In the genomic region with DNA sequence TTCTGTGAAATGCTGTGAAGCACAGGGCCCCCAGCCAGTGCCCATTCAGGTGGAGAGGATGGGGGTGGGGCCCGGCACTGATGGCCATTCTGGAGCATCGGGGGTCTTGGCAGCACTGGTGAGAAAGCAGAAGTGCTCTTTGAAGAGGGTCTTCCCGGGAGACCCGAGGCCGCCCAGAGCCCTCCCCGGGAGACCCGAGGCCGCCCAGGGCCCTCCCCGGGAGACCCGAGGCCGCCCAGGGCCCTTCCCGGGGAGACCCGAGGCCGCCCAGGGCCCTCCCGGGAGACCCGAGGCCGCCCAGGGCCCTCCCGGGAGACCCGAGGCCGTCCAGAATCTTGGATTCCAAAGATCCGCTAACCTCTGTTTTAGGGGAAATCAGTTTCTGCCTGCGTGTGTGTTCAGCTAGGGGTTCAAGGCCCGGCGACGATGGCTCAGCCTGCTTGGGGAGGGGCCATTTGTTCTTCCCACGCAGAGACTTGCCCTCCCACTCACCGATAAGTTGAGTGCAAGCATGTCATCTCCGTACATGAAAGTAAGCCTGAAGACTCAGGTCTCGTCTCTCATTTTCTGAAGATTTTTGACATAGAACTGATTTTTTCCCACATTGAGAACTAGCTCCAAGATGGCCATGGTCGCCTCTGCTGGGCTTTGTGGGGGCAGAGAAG, we compare ENCODE assay signal across 14 cellular contexts.
"Had no signal": no experiment of that assay in that cellular context is flagged by ENCODE, and none has a peak within 500 bp of the region (broad histone marks: within the 10 kb centered on the region; RNA-seq: fewer than 3 reads in every experiment).

No MANE protein-coding gene starts in this region.

- FAIRE-seq: bronchial epithelial cell had no signal

- H3K27ac ChIP-seq: ascending aorta, gastroesophageal sphincter, psoas muscle, thyroid gland, VCaP had no signal

- H3K27me3 ChIP-seq: ascending aorta, gastroesophageal sphincter, thyroid gland had no signal

- ATAC-seq: activated naive CD8-positive, alpha-beta T cell treated with anti-CD3 and anti-CD28 coated beads, Interleukin-2, amount 50 U/mL, for 24 hours; gastroesophageal sphincter had no signal

- H3K9me3 ChIP-seq: ascending aorta, gastroesophageal sphincter, psoas muscle, thyroid gland had no signal

- H3K4me3 ChIP-seq: ascending aorta, gastroesophageal sphincter, psoas muscle, thyroid gland had no signal

- DNase-seq: activated CD4-positive, alpha-beta T cell treated with anti-CD3 and anti-CD28 coated beads, Interleukin-2, amount 10 ng/mL, durations not matched to agents 24 days and 14 days; activated CD8-positive, alpha-beta memory T cell treated with anti-CD3 and anti-CD28 coated beads for 24 hours; activated naive CD4-positive, alpha-beta T cell treated with Interleukin-2 at 50 U/mL for 16 hours; activated naive CD8-positive, alpha-beta T cell treated with anti-CD3 and anti-CD28 coated beads, Interleukin-2, amount 50 U/mL, for 24 hours; kidney glomerular epithelial cell; natural killer cell; psoas muscle; stimulated activated CD4-positive, alpha-beta T cell treated with anti-CD3 and anti-CD28 coated beads, Interleukin-4, amount 100 ng/mL, for 1 hour; T-helper 9 cell; thyroid gland had no signal

- H3K4me1 ChIP-seq: ascending aorta, gastroesophageal sphincter, psoas muscle, thyroid gland had no signal
